ENCODE assay signal across 8 cellular contexts in genomic region chr1:236282719-236283118, GRCh38. TPM values are rescaled to one million over a fixed set of nuclear protein-coding genes. Genes with fewer than 3 reads are reported as not detected.
DNase-seq lines count a peak whose midpoint lies in the region; ATAC-seq and TF ChIP-seq lines count a peak whose summit lies in the region.

No MANE protein-coding gene starts in this region.

- no peak overlapping the region for H4K5ac ChIP-seq in mesendoderm (ENCODE audit: low read length)

- ATAC-seq in heart left ventricle (no peak), left cardiac atrium (no peak), upper lobe of left lung (ENCODE audit: low FRiP score in 2 of 2) (no peak), HG02852 (IDR thresholded peaks at IDR 0.05; ENCODE audit: unreplicated experiment) (no peak)
- ATAC-seq in activated naive CD8-positive, alpha-beta T cell treated with anti-CD3 and anti-CD28 coated beads, Interleukin-2, amount 50 U/mL, for 24 hours, result no peak

- peak overlapping the region; percentile 60 for H3K27ac Mint-ChIP-seq in activated naive CD8-positive, alpha-beta T cell treated with anti-CD3 and anti-CD28 coated beads, Interleukin-2, amount 50 U/mL, for 24 hours

- intact Hi-C loops in heart left ventricle (cut with DNase I) (loop anchor here in 5 of 10 donors (5.0 to 10.0 kb wide), 8 partner anchors 138 to 778 kb away; partner anchors contain the start of genes GPR137B (in 2 of the 5), B3GALNT2 (in 1 of the 5), LGALS8 (in 1 of the 5) and MTR (in 1 of the 5)), left cardiac atrium (cut with DNase I) (no loop called here)

- no peaks in the 10 kb centered on the region for H3K79me1 ChIP-seq in mesendoderm (ENCODE audit: low read length)

- no peak overlapping the region for H3K4me2 ChIP-seq in mesendoderm (ENCODE audit: low read length)

- H3K27me3 ChIP-seq in heart left ventricle (peaks cover 0 to 9% (median 0%) of the 10 kb centered on the region in 9 donors), mesendoderm (ENCODE audit: insufficient read depth, low read length, poor library complexity) (no peaks in the 10 kb centered on the region), upper lobe of left lung (no peaks in the 10 kb centered on the region)

- H3K23ac ChIP-seq in mesendoderm (ENCODE audit: low read length), result no peak overlapping the region

- no peak overlapping the region for H2BK5ac ChIP-seq in mesendoderm (ENCODE audit: low read length)

- no peaks in the 10 kb centered on the region for H3K36me3 Mint-ChIP-seq in activated naive CD8-positive, alpha-beta T cell treated with anti-CD3 and anti-CD28 coated beads, Interleukin-2, amount 50 U/mL, for 24 hours (ENCODE audit: low read depth)

- no peaks in the 10 kb centered on the region for H3K9me3 ChIP-seq in heart left ventricle
- no peaks in the 10 kb centered on the region for H3K9me3 ChIP-seq in upper lobe of left lung

- H3K18ac ChIP-seq in mesendoderm (ENCODE audit: low read length), result no peak overlapping the region

- H3K79me2 ChIP-seq in mesendoderm (ENCODE audit: control insufficient read depth, insufficient read depth, low read length), result no peaks in the 10 kb centered on the region

- H3K9ac ChIP-seq in mesendoderm (ENCODE audit: low read length), result peak overlapping the region; percentile 84

- H3K56ac ChIP-seq in mesendoderm (ENCODE audit: low read length), result peak overlapping the region; percentile 91

- no peak overlapping the region for H4K8ac ChIP-seq in mesendoderm (ENCODE audit: low read depth, low read length)

- H2AK5ac ChIP-seq in mesendoderm (ENCODE audit: low read length), result no peak overlapping the region

- no peaks in the 10 kb centered on the region for H3K9me3 Mint-ChIP-seq in activated naive CD8-positive, alpha-beta T cell treated with anti-CD3 and anti-CD28 coated beads, Interleukin-2, amount 50 U/mL, for 24 hours

- H3K27me3 Mint-ChIP-seq in activated naive CD8-positive, alpha-beta T cell treated with anti-CD3 and anti-CD28 coated beads, Interleukin-2, amount 50 U/mL, for 24 hours, result no peaks in the 10 kb centered on the region

- 63 to 75% (median 73%) methylated on average over 2 of the region's 2 CpGs for WGBS in heart left ventricle, 4 donors
- WGBS in mesendoderm (ENCODE audit: extremely low coverage, insufficient coverage, low lambda C conversion rate), result no CpG with 5 or more reads among the region's 2 CpGs
- 69 to 75% methylated on average over 2 of the region's 2 CpGs for WGBS in upper lobe of left lung, 2 donors

- H3K4ac ChIP-seq in mesendoderm (ENCODE audit: low read depth, low read length), result no peak overlapping the region

- H3K4me3 ChIP-seq in heart left ventricle, result peak overlapping the region in 11 of 12 donors; percentile 80 to 100 (median 94)
- H3K4me3 ChIP-seq in mesendoderm (ENCODE audit: low read length), result no peak overlapping the region
- H3K4me3 ChIP-seq in upper lobe of left lung, result peak overlapping the region in 3 of 4 donors; percentile 70 to 98 (median 88)

- no peak for TF ChIP-seq POLR2A in heart left ventricle (IDR thresholded peaks at IDR 0.05)
- TF ChIP-seq POLR2A in upper lobe of left lung (IDR thresholded peaks at IDR 0.05), result no peak

- H3K4me1 Mint-ChIP-seq in activated naive CD8-positive, alpha-beta T cell treated with anti-CD3 and anti-CD28 coated beads, Interleukin-2, amount 50 U/mL, for 24 hours, result peaks cover 48% of the 10 kb centered on the region

- H2BK120ac ChIP-seq in mesendoderm (ENCODE audit: low read depth, low read length), result no peak overlapping the region

- no peaks in the 10 kb centered on the region for H3K36me3 ChIP-seq in heart left ventricle
- no peaks in the 10 kb centered on the region for H3K36me3 ChIP-seq in mesendoderm (ENCODE audit: control insufficient read depth, insufficient read depth, low read length)
- H3K36me3 ChIP-seq in upper lobe of left lung, result no peaks in the 10 kb centered on the region

- peak overlapping the region; percentile 88 for H3K4me3 Mint-ChIP-seq in activated naive CD8-positive, alpha-beta T cell treated with anti-CD3 and anti-CD28 coated beads, Interleukin-2, amount 50 U/mL, for 24 hours

- no peak for TF ChIP-seq CTCF in heart left ventricle (IDR thresholded peaks at IDR 0.05)
- TF ChIP-seq CTCF in upper lobe of left lung (IDR thresholded peaks at IDR 0.05), result no peak

- no peak for TF ChIP-seq EP300 in upper lobe of left lung (IDR thresholded peaks at IDR 0.05)

- no peak overlapping the region for H3K27ac ChIP-seq in heart left ventricle
- no peak overlapping the region for H3K27ac ChIP-seq in mesendoderm (ENCODE audit: low read depth, low read length)
- no peak overlapping the region for H3K27ac ChIP-seq in upper lobe of left lung

- no peak overlapping the region for H2BK15ac ChIP-seq in mesendoderm (replicated peaks; ENCODE audit: low read depth)

- DNase-seq in heart left ventricle (no peak), left cardiac atrium (no peak), mesendoderm (no peak), upper lobe of left lung (no peak), OCI-M2 (lab: John Stamatoyannopoulos, UW; ENCODE audit: unreplicated experiment) (no peak)
- DNase-seq in activated naive CD8-positive, alpha-beta T cell treated with anti-CD3 and anti-CD28 coated beads, Interleukin-2, amount 50 U/mL, for 24 hours, result no peak
- no peak for DNase-seq in stimulated activated CD4-positive, alpha-beta T cell treated with anti-CD3 and anti-CD28 coated beads, Interleukin-4, amount 100 ng/mL, for 4 hours

- H3K4me1 ChIP-seq in heart left ventricle (peaks cover 0 to 18% (median 6%) of the 10 kb centered on the region in 12 donors), mesendoderm (ENCODE audit: control insufficient read depth, low read depth, low read length) (no peaks in the 10 kb centered on the region), upper lobe of left lung (peaks cover 8 to 16% (median 12%) of the 10 kb centered on the region in 4 donors)

RNA-seq across cellular contexts. Expression of gene ERO1B, which starts 1.0 kb away (rescaled TPM):
- 10 to 100 TPM in 3 of 9 donors, 1 to 10 TPM in 6; 6.1 to 11.4 (median 6.9) TPM for total RNA-seq in heart left ventricle
- polyA plus RNA-seq in heart left ventricle, result 10 to 100 TPM in 1 of 2 donors, 1 to 10 TPM in 1; 3.6 to 13.9 TPM
- total RNA-seq in left cardiac atrium, result 1 to 10 TPM; 4.7 to 5.5 TPM
- 1.4 TPM for polyA plus RNA-seq in mesendoderm (2013, experiment 1 of 2)
- 1.2 TPM for polyA plus RNA-seq in mesendoderm (2013, experiment 2 of 2)
- 10 to 100 TPM in 2 of 6 donors, 1 to 10 TPM in 4; 4.1 to 14.5 (median 6.8) TPM for total RNA-seq in upper lobe of left lung
